Comparison of ENCODE assay signal across 8 cellular contexts in genomic region chr1:40389871-40390560, GRCh38. TPM values are rescaled to one million over a fixed set of nuclear protein-coding genes. Genes with fewer than 3 reads are reported as not detected.
DNase-seq lines count a peak whose midpoint lies in the region; ATAC-seq lines count a peak whose summit lies in the region.

No MANE protein-coding gene starts in this region.

- peak overlapping the region; percentile 80 for H3K27ac Mint-ChIP-seq in activated T-helper 2 cell treated with anti-CD3 and anti-CD28 coated beads, Interferon-gamma antibody, Interleukin-2, Interleukin-4, amounts not matched to agents 10 μg/mL and 5 μg/mL and 100 μg/mL, durations not matched to agents 14 hours and 24 hours and 36 hours
- peak overlapping the region; percentile 97 for H3K27ac Mint-ChIP-seq in stimulated activated effector memory CD8-positive, alpha-beta T cell treated with anti-CD3 and anti-CD28 coated beads, Interleukin-12 subunit alpha, Interleukin-12 subunit beta, amount 100 ng/mL, for 72 hours

- intact Hi-C loops in activated T-helper 2 cell treated with anti-CD3 and anti-CD28 coated beads, Interferon-gamma antibody, Interleukin-2, Interleukin-4, amounts not matched to agents 10 μg/mL and 5 μg/mL and 100 μg/mL, durations not matched to agents 14 hours and 24 hours and 36 hours (cut with micrococcal nuclease): loop anchor here (5.0 kb wide), 1 partner anchor 48 kb away; no protein-coding TSS in a partner anchor
- intact Hi-C loops in Right ventricle myocardium superior (cut with DNase I): no loop called here

- no peaks in the 10 kb centered on the region for H3K27me3 Mint-ChIP-seq in activated T-helper 2 cell treated with anti-CD3 and anti-CD28 coated beads, Interferon-gamma antibody, Interleukin-2, Interleukin-4, amounts not matched to agents 10 μg/mL and 5 μg/mL and 100 μg/mL, durations not matched to agents 14 hours and 24 hours and 36 hours (ENCODE audit: low read depth)

- ATAC-seq in Right ventricle myocardium superior (ENCODE audit: poor library complexity) (peak; percentile 52), GM18858 (IDR thresholded peaks at IDR 0.05; ENCODE audit: unreplicated experiment) (no peak), GM18502 (IDR thresholded peaks at IDR 0.05; ENCODE audit: poor library complexity, unreplicated experiment) (no peak)
- ATAC-seq in stimulated activated effector memory CD8-positive, alpha-beta T cell treated with anti-CD3 and anti-CD28 coated beads, Interleukin-12 subunit alpha, Interleukin-12 subunit beta, amount 100 ng/mL, for 72 hours: no peak

- peaks cover 78% of the 10 kb centered on the region for H3K4me1 Mint-ChIP-seq in activated T-helper 2 cell treated with anti-CD3 and anti-CD28 coated beads, Interferon-gamma antibody, Interleukin-2, Interleukin-4, amounts not matched to agents 10 μg/mL and 5 μg/mL and 100 μg/mL, durations not matched to agents 14 hours and 24 hours and 36 hours (ENCODE audit: low read depth)
- peaks cover 77% of the 10 kb centered on the region for H3K4me1 Mint-ChIP-seq in stimulated activated effector memory CD8-positive, alpha-beta T cell treated with anti-CD3 and anti-CD28 coated beads, Interleukin-12 subunit alpha, Interleukin-12 subunit beta, amount 100 ng/mL, for 72 hours

- DNase-seq in H4 (ENCODE audit: low spot score) (peak; percentile 76), Right ventricle myocardium superior (no peak), islet precursor cell (no peak), GDM1 (lab: John Stamatoyannopoulos, UW) (no peak)
- DNase-seq in activated T-helper 2 cell treated with anti-CD3 and anti-CD28 coated beads, Interferon-gamma antibody, Interleukin-2, Interleukin-4, amounts not matched to agents 10 μg/mL and 5 μg/mL and 100 μg/mL, durations not matched to agents 14 hours and 24 hours and 36 hours (ENCODE audit: low spot score): no peak
- DNase-seq in stimulated activated effector memory CD8-positive, alpha-beta T cell treated with anti-CD3 and anti-CD28 coated beads, Interleukin-12 subunit alpha, Interleukin-12 subunit beta, amount 100 ng/mL, for 72 hours (ENCODE audit: low spot score in 2 of 2): no peak

- H3K9me3 Mint-ChIP-seq in activated T-helper 2 cell treated with anti-CD3 and anti-CD28 coated beads, Interferon-gamma antibody, Interleukin-2, Interleukin-4, amounts not matched to agents 10 μg/mL and 5 μg/mL and 100 μg/mL, durations not matched to agents 14 hours and 24 hours and 36 hours: no peaks in the 10 kb centered on the region
- H3K9me3 Mint-ChIP-seq in stimulated activated effector memory CD8-positive, alpha-beta T cell treated with anti-CD3 and anti-CD28 coated beads, Interleukin-12 subunit alpha, Interleukin-12 subunit beta, amount 100 ng/mL, for 72 hours: no peaks in the 10 kb centered on the region

- H3K36me3 Mint-ChIP-seq in activated T-helper 2 cell treated with anti-CD3 and anti-CD28 coated beads, Interferon-gamma antibody, Interleukin-2, Interleukin-4, amounts not matched to agents 10 μg/mL and 5 μg/mL and 100 μg/mL, durations not matched to agents 14 hours and 24 hours and 36 hours (ENCODE audit: low read depth): peaks cover 63% of the 10 kb centered on the region
- peaks cover 97% of the 10 kb centered on the region for H3K36me3 Mint-ChIP-seq in stimulated activated effector memory CD8-positive, alpha-beta T cell treated with anti-CD3 and anti-CD28 coated beads, Interleukin-12 subunit alpha, Interleukin-12 subunit beta, amount 100 ng/mL, for 72 hours

- peak overlapping the region; percentile 71 for H3K4me3 Mint-ChIP-seq in activated T-helper 2 cell treated with anti-CD3 and anti-CD28 coated beads, Interferon-gamma antibody, Interleukin-2, Interleukin-4, amounts not matched to agents 10 μg/mL and 5 μg/mL and 100 μg/mL, durations not matched to agents 14 hours and 24 hours and 36 hours (ENCODE audit: low read depth)
- H3K4me3 Mint-ChIP-seq in stimulated activated effector memory CD8-positive, alpha-beta T cell treated with anti-CD3 and anti-CD28 coated beads, Interleukin-12 subunit alpha, Interleukin-12 subunit beta, amount 100 ng/mL, for 72 hours: peak overlapping the region; percentile 84

RNA-seq across cellular contexts. Expression of gene SMAP2, which starts 16.5 kb away (rescaled TPM):
- total RNA-seq in H4 (2014; rRNA removed; shearing (Covaris generic)): 23.1 and 24.1 TPM in 2 replicates
- 185 and 186 TPM in 2 replicates for total RNA-seq in activated T-helper 2 cell treated with anti-CD3 and anti-CD28 coated beads, Interferon-gamma antibody, Interleukin-2, Interleukin-4, amounts not matched to agents 10 μg/mL and 5 μg/mL and 100 μg/mL, durations not matched to agents 14 hours and 24 hours and 36 hours
- total RNA-seq in Right ventricle myocardium superior: 13.4 TPM
